Comparison of ENCODE assay signal across 11 cellular contexts in the genomic region with DNA sequence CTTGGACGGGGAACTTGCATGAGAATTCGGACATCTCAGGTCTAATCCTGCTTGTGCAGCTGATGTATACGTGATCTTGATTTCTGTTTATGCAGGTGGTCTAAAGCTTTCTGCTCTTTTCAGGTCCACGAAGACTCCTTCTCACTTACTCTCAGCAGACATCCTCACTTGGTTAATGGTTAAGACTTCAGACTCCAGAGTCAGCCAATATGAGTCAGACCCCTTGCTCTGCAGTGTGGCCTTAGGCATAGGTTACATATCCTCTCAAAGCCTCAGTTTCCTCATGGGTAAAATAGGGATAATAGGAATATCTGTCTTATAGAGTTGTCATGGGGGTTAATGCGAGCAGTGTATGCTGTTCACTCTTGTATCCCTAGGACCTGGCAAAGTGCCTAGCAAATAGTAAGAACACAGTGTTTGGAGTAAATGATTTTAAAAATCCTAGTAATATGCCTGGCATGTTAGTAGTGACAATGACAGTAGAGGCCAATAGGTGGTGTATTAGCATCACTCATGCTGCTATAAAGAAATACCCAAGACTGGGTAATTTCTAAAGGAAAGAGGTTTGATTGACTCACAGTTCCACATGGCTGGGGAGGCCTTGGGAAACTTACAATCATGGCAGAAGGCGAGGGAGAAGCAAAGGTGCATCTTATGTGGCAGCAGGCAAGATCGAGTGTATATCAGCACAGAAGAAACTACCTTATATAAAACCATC. TPM values are rescaled to one million over a fixed set of nuclear protein-coding genes. Genes with fewer than 3 reads are reported as not detected.
DNase-seq lines count a peak whose midpoint lies in the region; ATAC-seq and TF ChIP-seq lines count a peak whose summit lies in the region.
"Had no signal": no experiment of that assay in that cellular context is flagged by ENCODE, and none has a peak within 500 bp of the region (broad histone marks: within the 10 kb centered on the region; RNA-seq: fewer than 3 reads in every experiment).

No MANE protein-coding gene starts in this region.

- H3K9me3 Mint-ChIP-seq in activated CD4-positive, alpha-beta T cell treated with anti-CD3 and anti-CD28 coated beads for 36 hours (ENCODE audit: low read depth): no peaks in the 10 kb centered on the region
- no peaks in the 10 kb centered on the region for H3K9me3 Mint-ChIP-seq in neural progenitor cell

- intact Hi-C loops in activated CD4-positive, alpha-beta T cell treated with anti-CD3 and anti-CD28 coated beads for 36 hours (cut with DNase I, micrococcal nuclease): loop anchor here in 1 of 2 experiments (1.0 to 5.0 kb wide), 3 partner anchors 11 to 516 kb away; no protein-coding TSS in a partner anchor
- intact Hi-C loops in Panc1 (cut with micrococcal nuclease; ENCODE audit: unreplicated experiment): no loop called here

- no peak for DNase-seq in activated CD4-positive, alpha-beta T cell treated with anti-CD3 and anti-CD28 coated beads for 36 hours
- no peak for DNase-seq in activated CD4-positive, alpha-beta T cell treated with anti-CD3 and anti-CD28 coated beads, Interleukin-2, amount 50 U/mL, for 1 hour
- DNase-seq in Panc1 (ENCODE audit: low read depth, low spot score) (no peak), choroid plexus epithelial cell (ENCODE audit: low read depth) (peak; percentile 38), neural progenitor cell (ENCODE audit: low spot score) (no peak), GOT3 (lab: John Stamatoyannopoulos, UW) (no peak), NCI-H510A (lab: John Stamatoyannopoulos, UW) (no peak), GM13977 (ENCODE audit: low spot score) (no peak)
- DNase-seq: mesendoderm, NCI-H1694 treated with DMSO at 0.1 percent for 48 hours, SHP77 treated with DMSO at 0.1 percent for 48 hours had no signal

- peak; percentile 60 for ATAC-seq in activated CD4-positive, alpha-beta T cell treated with anti-CD3 and anti-CD28 coated beads for 36 hours
- ATAC-seq in Panc1: peak; percentile 47; the same call in 1 of the 2 replicates

- CTCF ChIA-PET in activated CD4-positive, alpha-beta T cell treated with anti-CD3 and anti-CD28 coated beads for 36 hours (lab: Charles Lee): no interaction called here
- CTCF ChIA-PET in Panc1 (lab: Charles Lee): no interaction called here

- H3K27ac ChIP-seq in Panc1 (ENCODE audit: low read length): no peak overlapping the region
- no peak overlapping the region for H3K27ac ChIP-seq in neural progenitor cell

- no peak overlapping the region for H3K4me3 ChIP-seq in Panc1 (ENCODE audit: low read depth in 2 of 2, low read length in 2 of 2)
- no peak overlapping the region for H3K4me3 ChIP-seq in choroid plexus epithelial cell (ENCODE audit: low read depth, low read length)
- no peak overlapping the region for H3K4me3 ChIP-seq in neural progenitor cell

- H3K9ac ChIP-seq in neural progenitor cell: no peak overlapping the region

- H3K36me3 ChIP-seq in Panc1 (ENCODE audit: control insufficient read depth, insufficient read depth, low read length) (peaks cover 47% of the 10 kb centered on the region), neural progenitor cell (peaks cover 34% of the 10 kb centered on the region)

- peaks cover 51% of the 10 kb centered on the region for H3F3A ChIP-seq in neural progenitor cell (ENCODE audit: low read depth)

- H3K79me2 ChIP-seq in neural progenitor cell (ENCODE audit: low read depth): peaks cover 98% of the 10 kb centered on the region

- H3K27ac Mint-ChIP-seq in activated CD4-positive, alpha-beta T cell treated with anti-CD3 and anti-CD28 coated beads for 36 hours: peak overlapping the region; percentile 73
- no peak overlapping the region for H3K27ac Mint-ChIP-seq in neural progenitor cell

- H3K4me2 ChIP-seq in neural progenitor cell: no peak overlapping the region

- in situ Hi-C loops in Panc1 (cut with HindIII; ENCODE audit: low pct_unique_long_range_greater_than_20kb, low sequenced_read_pairs): no loop called here
- in situ Hi-C loops in GM13977 (cut with MboI; ENCODE audit: low pct_unique_long_range_greater_than_20kb, low sequenced_read_pairs, unreplicated experiment): no loop called here

- H3K27me3 ChIP-seq in Panc1 (ENCODE audit: control insufficient read depth, insufficient read depth, low read length) (no peaks in the 10 kb centered on the region), neural progenitor cell (no peaks in the 10 kb centered on the region)

- peaks cover 78% of the 10 kb centered on the region for H3K36me3 Mint-ChIP-seq in activated CD4-positive, alpha-beta T cell treated with anti-CD3 and anti-CD28 coated beads for 36 hours (ENCODE audit: low read depth)
- H3K36me3 Mint-ChIP-seq in neural progenitor cell: peaks cover 56% of the 10 kb centered on the region

- TF ChIP-seq CTCF in Panc1 (IDR thresholded peaks at IDR 0.05) (peak; percentile 10; the same call in 1 of the 2 replicates), choroid plexus epithelial cell (conservative IDR thresholded peaks at IDR 0.05; ENCODE audit: low read depth, low read length) (peak; percentile 9), neural progenitor cell (IDR thresholded peaks at IDR 0.05) (peak; percentile 18), GM13977 (IDR thresholded peaks at IDR 0.05; ENCODE audit: extremely low read depth, insufficient read depth, missing control alignments) (no peak)

- peaks cover 85% of the 10 kb centered on the region for H4K20me1 ChIP-seq in neural progenitor cell (ENCODE audit: low read depth)

- H3K4me1 Mint-ChIP-seq in activated CD4-positive, alpha-beta T cell treated with anti-CD3 and anti-CD28 coated beads for 36 hours: peaks cover 31% of the 10 kb centered on the region
- H3K4me1 Mint-ChIP-seq in neural progenitor cell: no peaks in the 10 kb centered on the region

- H3K27me3 Mint-ChIP-seq in activated CD4-positive, alpha-beta T cell treated with anti-CD3 and anti-CD28 coated beads for 36 hours: no peaks in the 10 kb centered on the region
- peaks cover 2% of the 10 kb centered on the region for H3K27me3 Mint-ChIP-seq in neural progenitor cell (ENCODE audit: insufficient read depth, low read depth)

- H3K9me3 ChIP-seq in Panc1 (ENCODE audit: control insufficient read depth, insufficient read depth, low read depth, low read length) (no peaks in the 10 kb centered on the region), neural progenitor cell (ENCODE audit: low read depth) (no peaks in the 10 kb centered on the region)

- no peak overlapping the region for H3K4me3 Mint-ChIP-seq in activated CD4-positive, alpha-beta T cell treated with anti-CD3 and anti-CD28 coated beads for 36 hours
- H3K4me3 Mint-ChIP-seq in neural progenitor cell: no peak overlapping the region

- no TSS peak for BruUV-seq in Panc1 (replicated peaks; lab: Mats Ljungman, UMichigan)

- POLR2A ChIA-PET in activated CD4-positive, alpha-beta T cell treated with anti-CD3 and anti-CD28 coated beads for 36 hours (lab: Charles Lee): no interaction called here
- POLR2A ChIA-PET in Panc1 (lab: Charles Lee): no interaction called here

- H3K4me1 ChIP-seq in Panc1 (ENCODE audit: control insufficient read depth, insufficient read depth, low read length) (no peaks in the 10 kb centered on the region), neural progenitor cell (peaks cover 26% of the 10 kb centered on the region)

- H2AFZ ChIP-seq in neural progenitor cell (replicated peaks): no peak overlapping the region

RNA-seq across cellular contexts. Expression of a gene that starts 42.3 kb away (rescaled TPM):
- total RNA-seq in activated CD4-positive, alpha-beta T cell treated with anti-CD3 and anti-CD28 coated beads for 36 hours: 100 to 1,000 TPM; 395 to 536 TPM
- 322 TPM for total RNA-seq in Panc1 (2021; ENCODE audit: unreplicated experiment)
- 173 TPM for polyA plus RNA-seq in Panc1 (2012; ENCODE audit: insufficient read length)
- 585 and 807 TPM in 2 replicates for total RNA-seq in neural progenitor cell (ENCODE audit: low replicate concordance)
